1 cellular context compared by ENCODE assay signal in the genomic region with DNA sequence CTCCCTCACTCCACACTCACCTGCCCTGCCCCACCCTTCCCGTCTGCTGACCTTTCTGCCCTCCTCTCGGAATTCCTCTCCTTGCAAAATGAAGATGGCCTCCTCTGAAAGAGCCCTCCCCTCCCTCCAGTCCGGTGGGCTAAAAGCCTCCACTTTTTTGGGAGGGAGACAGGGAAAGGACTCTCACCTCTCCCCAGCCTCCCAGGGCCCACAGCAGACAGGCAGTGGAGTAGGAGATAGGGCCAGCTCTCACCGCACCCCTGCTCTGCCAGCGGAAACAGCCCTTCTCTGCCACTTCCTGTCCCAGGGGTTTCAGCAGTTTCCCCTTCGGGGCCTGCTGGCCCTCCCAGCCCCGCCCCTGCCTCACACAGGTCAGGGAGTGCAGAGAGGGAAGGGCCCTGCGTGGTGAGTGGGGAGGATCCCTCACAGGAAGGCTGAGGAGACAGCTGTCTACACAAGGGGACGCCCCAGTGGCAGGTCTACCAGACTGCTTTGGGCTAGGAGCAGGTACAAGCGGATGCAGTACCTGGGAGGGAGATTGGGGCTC.
TF ChIP-seq lines count a peak whose summit lies in the region.

No MANE protein-coding gene starts in this region.

TF ChIP-seq in HCT116, 20 proteins besides CTCF, POLR2A, EP300 and RAD21 (continued from another document):
- no peak for TF ChIP-seq TCF7L2 (IDR thresholded peaks at IDR 0.05; ENCODE audit: borderline replicate concordance, extremely low read depth, insufficient read depth, insufficient read length)
- no peak for TF ChIP-seq FOSL1 (IDR thresholded peaks at IDR 0.05; ENCODE audit: low read depth)
- TF ChIP-seq JUND (IDR thresholded peaks at IDR 0.05), result no peak
- no peak for TF ChIP-seq EGR1 (IDR thresholded peaks at IDR 0.05; ENCODE audit: low read depth)
- TF ChIP-seq, protein P1, sequence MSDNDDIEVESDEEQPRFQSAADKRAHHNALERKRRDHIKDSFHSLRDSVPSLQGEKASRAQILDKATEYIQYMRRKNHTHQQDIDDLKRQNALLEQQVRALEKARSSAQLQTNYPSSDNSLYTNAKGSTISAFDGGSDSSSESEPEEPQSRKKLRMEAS (IDR thresholded peaks at IDR 0.05), result no peak
